In the genomic region with DNA sequence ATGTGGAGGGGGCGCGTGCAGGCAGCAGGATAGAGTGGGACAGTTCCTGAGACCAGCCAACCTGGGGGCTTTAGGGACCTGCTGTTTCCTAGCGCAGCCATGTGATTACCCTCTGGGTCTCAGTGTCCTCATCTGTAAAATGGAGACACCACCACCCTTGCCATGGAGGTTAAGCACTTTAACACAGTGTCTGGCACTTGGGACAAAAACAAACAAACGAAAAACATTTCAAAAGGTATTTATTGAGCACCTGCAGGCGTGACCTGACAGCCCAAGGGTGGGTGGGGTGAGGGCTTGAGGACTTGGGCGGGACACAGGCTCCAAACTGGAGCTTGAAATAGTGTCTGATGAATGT, we compare ENCODE assay signal across 17 cellular contexts. TPM values are rescaled to one million over a fixed set of nuclear protein-coding genes. Genes with fewer than 3 reads are reported as not detected.
DNase-seq lines count a peak whose midpoint lies in the region; ATAC-seq, FAIRE-seq and TF ChIP-seq lines count a peak whose summit lies in the region.
"Had no signal": no experiment of that assay in that cellular context is flagged by ENCODE, and none has a peak within 500 bp of the region (broad histone marks: within the 10 kb centered on the region; RNA-seq: fewer than 3 reads in every experiment).

No MANE protein-coding gene starts in this region.

- H3K4me1 ChIP-seq in DOHH2 (ENCODE audit: control insufficient read depth, low read length) = peaks cover 52% of the 10 kb centered on the region
- H3K4me1 ChIP-seq: SJCRH30 had no signal

- peaks cover 5% of the 10 kb centered on the region for H3K36me3 Mint-ChIP-seq in activated CD4-positive, alpha-beta memory T cell treated with anti-CD3 and anti-CD28 coated beads, Interleukin-2, amount 10 ng/mL, durations not matched to agents 7 days and 5 days (ENCODE audit: low read depth)
- H3K36me3 Mint-ChIP-seq in naive thymus-derived CD8-positive, alpha-beta T cell = no peaks in the 10 kb centered on the region
- no peaks in the 10 kb centered on the region for H3K36me3 Mint-ChIP-seq in endothelial cell (ENCODE audit: low read depth, unreplicated experiment)

- peaks cover 13% of the 10 kb centered on the region for H3K79me2 ChIP-seq in DOHH2 (ENCODE audit: control insufficient read depth, low read length)

- H3K9me2 ChIP-seq in DOHH2 (replicated peaks; ENCODE audit: control insufficient read depth, low read length) = no peaks in the 10 kb centered on the region

- H3K4me2 ChIP-seq in DOHH2 (ENCODE audit: low read length) = peak overlapping the region; percentile 94

- no peak for DNase-seq in activated CD4-positive, alpha-beta memory T cell treated with anti-CD3 and anti-CD28 coated beads, Interleukin-2, amount 10 ng/mL, durations not matched to agents 7 days and 5 days
- no peak for DNase-seq in naive thymus-derived CD8-positive, alpha-beta T cell
- no peak for DNase-seq in H54 (ENCODE audit: insufficient read length, low spot score)
- no peak for DNase-seq in posterior cingulate gyrus
- no peak for DNase-seq in medulla oblongata (ENCODE audit: extremely low spot score)
- no peak for DNase-seq in endothelial cell (ENCODE audit: low spot score)
- DNase-seq: activated CD4-positive, CD25-positive, alpha-beta regulatory T cell; activated effector memory CD4-positive, alpha-beta T cell treated with anti-CD3 and anti-CD28 coated beads, Interleukin-2, amount 50 U/mL, for 16 hours; NCI-H1417; NCI-H510A; SJCRH30; stimulated activated CD4-positive, alpha-beta T cell treated with anti-CD3 and anti-CD28 coated beads, Interleukin-12 subunit alpha, Interleukin-12 subunit beta, amount 100 ng/mL, for 4 hours had no signal

- H3K27ac Mint-ChIP-seq in activated CD4-positive, alpha-beta memory T cell treated with anti-CD3 and anti-CD28 coated beads, Interleukin-2, amount 10 ng/mL, durations not matched to agents 7 days and 5 days = peak overlapping the region; percentile 19
- peak overlapping the region in 7 of 10 donors; percentile 29 to 99 (median 65) for H3K27ac Mint-ChIP-seq in naive thymus-derived CD8-positive, alpha-beta T cell
- H3K27ac Mint-ChIP-seq in endothelial cell (ENCODE audit: unreplicated experiment) = no peak overlapping the region

- H3K27ac ChIP-seq in 22Rv1 (peak overlapping the region; percentile 100), DOHH2 (ENCODE audit: low read depth, low read length) (no peak overlapping the region)
- H3K27ac ChIP-seq: SJCRH30 had no signal

- no peak overlapping the region for H3K4me3 Mint-ChIP-seq in activated CD4-positive, alpha-beta memory T cell treated with anti-CD3 and anti-CD28 coated beads, Interleukin-2, amount 10 ng/mL, durations not matched to agents 7 days and 5 days
- H3K4me3 Mint-ChIP-seq in naive thymus-derived CD8-positive, alpha-beta T cell = peak overlapping the region in 4 of 10 donors; percentile 25 to 68 (median 33)
- no peak overlapping the region for H3K4me3 Mint-ChIP-seq in endothelial cell (ENCODE audit: unreplicated experiment)

- ATAC-seq in naive thymus-derived CD8-positive, alpha-beta T cell = no peak

- H3K9me3 Mint-ChIP-seq in activated CD4-positive, alpha-beta memory T cell treated with anti-CD3 and anti-CD28 coated beads, Interleukin-2, amount 10 ng/mL, durations not matched to agents 7 days and 5 days = no peaks in the 10 kb centered on the region
- no peaks in the 10 kb centered on the region for H3K9me3 Mint-ChIP-seq in naive thymus-derived CD8-positive, alpha-beta T cell
- H3K9me3 Mint-ChIP-seq in endothelial cell (ENCODE audit: unreplicated experiment) = no peaks in the 10 kb centered on the region

- peaks cover 34% of the 10 kb centered on the region for H3K4me1 Mint-ChIP-seq in activated CD4-positive, alpha-beta memory T cell treated with anti-CD3 and anti-CD28 coated beads, Interleukin-2, amount 10 ng/mL, durations not matched to agents 7 days and 5 days
- peaks cover 21 to 53% (median 44%) of the 10 kb centered on the region in 4 donors for H3K4me1 Mint-ChIP-seq in naive thymus-derived CD8-positive, alpha-beta T cell
- peaks cover 18% of the 10 kb centered on the region for H3K4me1 Mint-ChIP-seq in endothelial cell (ENCODE audit: unreplicated experiment)

- intact Hi-C loops in posterior cingulate gyrus (cut with DNase I) = loop anchor here (5.0 kb wide), 3 partner anchors 93 to 178 kb away; a partner anchor contains a TSS

- POLR2A ChIA-PET in activated CD4-positive, alpha-beta memory T cell treated with anti-CD3 and anti-CD28 coated beads, Interleukin-2, amount 10 ng/mL, durations not matched to agents 7 days and 5 days (lab: Charles Lee) = interaction anchor here (3.5 to 5.6 kb wide), 3 partner anchors 12 to 109 kb away, joined by 25 to 71 read pairs (median 71); no protein-coding TSS in a partner anchor
- POLR2A ChIA-PET in naive thymus-derived CD8-positive, alpha-beta T cell (lab: Charles Lee) = interaction anchor here (0.8 to 4.2 kb wide), 8 partner anchors 10 to 124 kb away, joined by 5 to 69 read pairs (median 16); a partner anchor contains a TSS

- TF ChIP-seq CTCF in 22Rv1 (IDR thresholded peaks at IDR 0.05) (no peak), DOHH2 (IDR thresholded peaks at IDR 0.05; ENCODE audit: low read depth, low read length, poor library complexity, severe bottlenecking) (no peak), endothelial cell (IDR thresholded peaks at IDR 0.05; ENCODE audit: unreplicated experiment) (no peak)

- CTCF ChIA-PET in activated CD4-positive, alpha-beta memory T cell treated with anti-CD3 and anti-CD28 coated beads, Interleukin-2, amount 10 ng/mL, durations not matched to agents 7 days and 5 days (lab: Charles Lee) = interaction anchor here (1.2 to 4.0 kb wide), 6 partner anchors 11 to 110 kb away, joined by 3 to 33 read pairs (median 24); a partner anchor contains a TSS

- no peak for TF ChIP-seq POLR2A in H54 (IDR thresholded peaks at IDR 0.05; ENCODE audit: low read depth, low read length)

- H3K9me3 ChIP-seq in DOHH2 (ENCODE audit: control insufficient read depth, insufficient read depth, low read length) = no peaks in the 10 kb centered on the region
- H3K9me3 ChIP-seq: SJCRH30 had no signal

- H3K4me3 ChIP-seq in DOHH2 (ENCODE audit: low read length) = no peak overlapping the region

- H3K27me3 ChIP-seq in DOHH2 (ENCODE audit: control insufficient read depth, low read length) = no peaks in the 10 kb centered on the region
- H3K27me3 ChIP-seq: SJCRH30 had no signal

- H3K27me3 Mint-ChIP-seq in activated CD4-positive, alpha-beta memory T cell treated with anti-CD3 and anti-CD28 coated beads, Interleukin-2, amount 10 ng/mL, durations not matched to agents 7 days and 5 days = no peaks in the 10 kb centered on the region
- no peaks in the 10 kb centered on the region for H3K27me3 Mint-ChIP-seq in naive thymus-derived CD8-positive, alpha-beta T cell
- H3K27me3 Mint-ChIP-seq in endothelial cell (ENCODE audit: unreplicated experiment) = peaks cover 10% of the 10 kb centered on the region

- H3F3A ChIP-seq in DOHH2 (ENCODE audit: control insufficient read depth, insufficient read depth) = peaks cover 15% of the 10 kb centered on the region

- no peaks in the 10 kb centered on the region for H4K20me1 ChIP-seq in DOHH2 (ENCODE audit: control insufficient read depth, insufficient read depth, low read depth, low read length)

- peaks cover 1% of the 10 kb centered on the region; the same call in 1 of the 2 replicates for H3K36me3 ChIP-seq in DOHH2 (ENCODE audit: control insufficient read depth, low read length)
- H3K36me3 ChIP-seq: SJCRH30 had no signal

- FAIRE-seq in H54 (lab: Jason Lieb, UNC) = no peak
- FAIRE-seq: islet of Langerhans had no signal

RNA-seq across cellular contexts. Expression of a gene that starts 4.6 kb away (rescaled TPM):
- total RNA-seq in activated CD4-positive, alpha-beta memory T cell treated with anti-CD3 and anti-CD28 coated beads, Interleukin-2, amount 10 ng/mL, durations not matched to agents 7 days and 5 days = 100 to 1,000 TPM; 203 to 205 TPM
- 100 to 1,000 TPM; 143 to 144 TPM for total RNA-seq in naive thymus-derived CD8-positive, alpha-beta T cell
- polyA plus RNA-seq in naive thymus-derived CD8-positive, alpha-beta T cell = 10 to 100 TPM; 19.3 to 22.7 (median 19.8) TPM
- total RNA-seq in endothelial cell (ENCODE audit: unreplicated experiment) = 106 TPM

RNA-seq across cellular contexts. Expression of a gene that starts 13.0 kb away (rescaled TPM):
- under 1 TPM; 0.13 to 0.25 TPM for total RNA-seq in activated CD4-positive, alpha-beta memory T cell treated with anti-CD3 and anti-CD28 coated beads, Interleukin-2, amount 10 ng/mL, durations not matched to agents 7 days and 5 days
- 1 to 10 TPM in 1 of 2 experiments, under 1 TPM in 1; 0.47 to 1.2 TPM for total RNA-seq in naive thymus-derived CD8-positive, alpha-beta T cell
- under 1 TPM; 0.27 to 0.90 (median 0.73) TPM for polyA plus RNA-seq in naive thymus-derived CD8-positive, alpha-beta T cell
- total RNA-seq in endothelial cell (ENCODE audit: unreplicated experiment) = not detected
- polyA plus RNA-seq: neural cell had no signal

RNA-seq across cellular contexts. Expression of a gene that starts 23.9 kb away (rescaled TPM):
- total RNA-seq in activated CD4-positive, alpha-beta memory T cell treated with anti-CD3 and anti-CD28 coated beads, Interleukin-2, amount 10 ng/mL, durations not matched to agents 7 days and 5 days = not detected
- not detected for total RNA-seq in naive thymus-derived CD8-positive, alpha-beta T cell
- polyA plus RNA-seq in naive thymus-derived CD8-positive, alpha-beta T cell = under 1 TPM in 2 of 3 donors, not detected in 1; 0.03 to 0.05 TPM
- 0.44 TPM for total RNA-seq in endothelial cell (ENCODE audit: unreplicated experiment)
- polyA plus RNA-seq: BJ, neural cell had no signal

RNA-seq across cellular contexts. Expression of a gene that starts 38.4 kb away (rescaled TPM):
- total RNA-seq in activated CD4-positive, alpha-beta memory T cell treated with anti-CD3 and anti-CD28 coated beads, Interleukin-2, amount 10 ng/mL, durations not matched to agents 7 days and 5 days = not detected
- total RNA-seq in naive thymus-derived CD8-positive, alpha-beta T cell = not detected
- polyA plus RNA-seq in naive thymus-derived CD8-positive, alpha-beta T cell = not detected
- not detected for total RNA-seq in endothelial cell (ENCODE audit: unreplicated experiment)
- total RNA-seq: SJCRH30 had no signal
- polyA plus RNA-seq: BJ, neural cell had no signal
